Comparison of ENCODE assay signal across 15 cellular contexts in the genomic region with DNA sequence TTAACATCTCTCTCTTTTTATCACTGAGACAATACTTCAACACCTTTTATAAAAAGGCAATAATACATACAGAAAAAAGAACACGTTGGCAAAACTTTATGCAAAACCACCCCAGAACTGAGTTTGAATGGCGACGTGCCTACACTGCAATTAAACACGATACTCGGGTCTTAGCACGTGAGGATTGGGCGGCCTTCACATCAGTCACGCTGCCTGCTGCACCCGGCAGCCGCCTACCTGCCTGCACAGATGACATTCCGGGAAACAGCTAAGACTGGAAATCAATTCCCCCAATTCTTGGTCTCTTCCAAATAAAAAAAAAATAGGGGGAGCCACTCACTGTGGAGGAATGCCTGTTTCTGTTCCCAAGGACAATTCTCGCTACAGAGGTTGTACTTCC.
DNase-seq lines count a peak whose midpoint lies in the region; ATAC-seq and TF ChIP-seq lines count a peak whose summit lies in the region.
"Had no signal": no experiment of that assay in that cellular context is flagged by ENCODE, and none has a peak within 500 bp of the region (broad histone marks: within the 10 kb centered on the region; RNA-seq: fewer than 3 reads in every experiment).

No MANE protein-coding gene starts in this region.

- TF ChIP-seq CTCF in CD4-positive, alpha-beta T cell (IDR thresholded peaks at IDR 0.05): no peak
- no peak for TF ChIP-seq CTCF in brain (conservative IDR thresholded peaks at IDR 0.05)

- intact Hi-C loops in CD4-positive, alpha-beta T cell (cut with DNase I, micrococcal nuclease): no loop called here
- intact Hi-C loops in head of caudate nucleus (cut with DNase I): no loop called here

- H3K27ac ChIP-seq in CD4-positive, alpha-beta T cell (ENCODE audit: low read depth, low read length): no peak overlapping the region
- H3K27ac ChIP-seq in temporal lobe (ENCODE audit: low read depth, low read length): peak overlapping the region; percentile 51
- H3K27ac ChIP-seq: BLaER1, HL-60 had no signal

- peaks cover 10% of the 10 kb centered on the region for H3K36me3 Mint-ChIP-seq in CD4-positive, alpha-beta T cell (ENCODE audit: low read depth)
- H3K36me3 Mint-ChIP-seq in brain: peaks cover 7% of the 10 kb centered on the region

- CTCF ChIA-PET in CD4-positive, alpha-beta T cell (lab: Charles Lee): no interaction called here

- H3K4me3 Mint-ChIP-seq in CD4-positive, alpha-beta T cell: no peak overlapping the region
- no peak overlapping the region for H3K4me3 Mint-ChIP-seq in brain

- no peaks in the 10 kb centered on the region for H3K27me3 Mint-ChIP-seq in CD4-positive, alpha-beta T cell
- H3K27me3 Mint-ChIP-seq in brain: no peaks in the 10 kb centered on the region

- H3K27me3 ChIP-seq in CD4-positive, alpha-beta T cell (ENCODE audit: control insufficient read depth, insufficient read depth, low read length): no peaks in the 10 kb centered on the region

- H3K9me3 Mint-ChIP-seq in CD4-positive, alpha-beta T cell: no peaks in the 10 kb centered on the region
- H3K9me3 Mint-ChIP-seq in brain: no peaks in the 10 kb centered on the region

- ATAC-seq in CD4-positive, alpha-beta T cell (ENCODE audit: poor library complexity): no peak
- no peak for ATAC-seq in GM18867 (IDR thresholded peaks at IDR 0.05; ENCODE audit: unreplicated experiment)
- no peak for ATAC-seq in GM21423 (IDR thresholded peaks at IDR 0.05; ENCODE audit: unreplicated experiment)
- ATAC-seq: GM12878 had no signal

- H3K27ac Mint-ChIP-seq in CD4-positive, alpha-beta T cell: peak overlapping the region; percentile 27
- peak overlapping the region in 4 of 5 experiments; percentile 75 to 98 (median 96) for H3K27ac Mint-ChIP-seq in brain

- peaks cover 32% of the 10 kb centered on the region for H3K4me1 Mint-ChIP-seq in CD4-positive, alpha-beta T cell (ENCODE audit: low read depth)
- H3K4me1 Mint-ChIP-seq in brain: peaks cover 69% of the 10 kb centered on the region

- POLR2A ChIA-PET in CD4-positive, alpha-beta T cell (lab: Charles Lee): no interaction called here

- DNase-seq in CD4-positive, alpha-beta T cell: no peak
- peak in 30 of 42 donors; percentile 7 to 67 (median 43) for DNase-seq in head of caudate nucleus
- DNase-seq in NCI-H146 treated with DMSO at 0.1 percent for 48 hours (lab: John Stamatoyannopoulos, UW; ENCODE audit: unreplicated experiment): no peak
- DNase-seq: 8988T, AML-193, Calu3, DMS 273 treated with DMSO at 0.1 percent for 48 hours had no signal

- H3K9me3 ChIP-seq in CD4-positive, alpha-beta T cell (ENCODE audit: control insufficient read depth, low read length): no peaks in the 10 kb centered on the region
- H3K9me3 ChIP-seq: BLaER1, HAP-1 had no signal

Comparison
In these comparisons a context has a peak if more than half of its experiments do, and no peak if none do; other contexts are left out.
1. DNase-seq: peak in head of caudate nucleus (30 of 42); none in CD4-positive, alpha-beta T cell (0 of 10) and NCI-H146 treated with DMSO at 0.1 percent for 48 hours (single experiment).